ENCODE assay signal across 20 cellular contexts in genomic region chr18:79771446-79772107, GRCh38. TPM values are rescaled to one million over a fixed set of nuclear protein-coding genes. Genes with fewer than 3 reads are reported as not detected.
DNase-seq lines count a peak whose midpoint lies in the region; ATAC-seq and TF ChIP-seq lines count a peak whose summit lies in the region.
"Had no signal": no experiment of that assay in that cellular context is flagged by ENCODE, and none has a peak within 500 bp of the region (broad histone marks: within the 10 kb centered on the region; RNA-seq: fewer than 3 reads in every experiment).

No MANE protein-coding gene starts in this region.

- TF ChIP-seq CTCF in chondrocyte (IDR thresholded peaks at IDR 0.05): no peak

- DNase-seq in stimulated activated naive CD8-positive, alpha-beta T cell treated with anti-CD3 and anti-CD28 coated beads, Interleukin-15, amount 100 ng/mL, for 72 hours: no peak
- no peak for DNase-seq in stimulated activated naive CD8-positive, alpha-beta T cell treated with anti-CD3 and anti-CD28 coated beads, Interleukin-15, Interleukin-2, amounts not matched to agents 100 U/mL and 50 U/mL, for 24 hours
- DNase-seq in chondrocyte (ENCODE audit: low spot score) (peak; percentile 91), sciatic nerve (ENCODE audit: low spot score) (peak; percentile 26), pons (ENCODE audit: low spot score) (no peak)
- DNase-seq: DMS79, HFFc6, Kasumi-1, MG63, NCI-H1092, NCI-H146, NCI-H2029 treated with DMSO at 0.1 percent for 48 hours, NCI-H2171, NCI-H446, NCI-H526 treated with DMSO at 0.1 percent for 48 hours had no signal

- no peaks in the 10 kb centered on the region for H3K4me1 Mint-ChIP-seq in stimulated activated naive CD8-positive, alpha-beta T cell treated with anti-CD3 and anti-CD28 coated beads, Interleukin-15, amount 100 ng/mL, for 72 hours
- no peaks in the 10 kb centered on the region for H3K4me1 Mint-ChIP-seq in chondrocyte (ENCODE audit: low read depth)
- H3K4me1 Mint-ChIP-seq: CD8-positive, alpha-beta memory T cell had no signal

- H3K27ac Mint-ChIP-seq in stimulated activated naive CD8-positive, alpha-beta T cell treated with anti-CD3 and anti-CD28 coated beads, Interleukin-15, amount 100 ng/mL, for 72 hours: no peak overlapping the region
- no peak overlapping the region for H3K27ac Mint-ChIP-seq in chondrocyte (ENCODE audit: unreplicated experiment)
- H3K27ac Mint-ChIP-seq: CD8-positive, alpha-beta memory T cell; HFFc6 had no signal

- peaks cover 10 to 16% of the 10 kb centered on the region in 2 donors for H3K9me3 Mint-ChIP-seq in stimulated activated naive CD8-positive, alpha-beta T cell treated with anti-CD3 and anti-CD28 coated beads, Interleukin-15, amount 100 ng/mL, for 72 hours
- peaks cover 15% of the 10 kb centered on the region for H3K9me3 Mint-ChIP-seq in chondrocyte (ENCODE audit: low read depth)

- peaks cover 64% of the 10 kb centered on the region for H3K27me3 Mint-ChIP-seq in stimulated activated naive CD8-positive, alpha-beta T cell treated with anti-CD3 and anti-CD28 coated beads, Interleukin-15, amount 100 ng/mL, for 72 hours
- peaks cover 37% of the 10 kb centered on the region for H3K27me3 Mint-ChIP-seq in chondrocyte (ENCODE audit: low read depth)

- ATAC-seq in stimulated activated naive CD8-positive, alpha-beta T cell treated with anti-CD3 and anti-CD28 coated beads, Interleukin-15, amount 100 ng/mL, for 72 hours: peak; percentile 46
- no peak for ATAC-seq in stimulated activated naive CD8-positive, alpha-beta T cell treated with anti-CD3 and anti-CD28 coated beads, Interleukin-15, Interleukin-2, amounts not matched to agents 100 U/mL and 50 U/mL, for 24 hours
- ATAC-seq in sciatic nerve (no peak), GM21786 (IDR thresholded peaks at IDR 0.05; ENCODE audit: unreplicated experiment) (no peak), GM21381 (IDR thresholded peaks at IDR 0.05; ENCODE audit: unreplicated experiment) (no peak)
- ATAC-seq: Right ventricle myocardium inferior had no signal

- no peak overlapping the region for H3K4me3 Mint-ChIP-seq in stimulated activated naive CD8-positive, alpha-beta T cell treated with anti-CD3 and anti-CD28 coated beads, Interleukin-15, amount 100 ng/mL, for 72 hours
- H3K4me3 Mint-ChIP-seq in chondrocyte (ENCODE audit: unreplicated experiment): no peak overlapping the region
- H3K4me3 Mint-ChIP-seq: CD8-positive, alpha-beta memory T cell; HFFc6 had no signal

- intact Hi-C loops in sciatic nerve (cut with DNase I): no loop called here

- peaks cover 4% of the 10 kb centered on the region for H3K36me3 Mint-ChIP-seq in chondrocyte (ENCODE audit: low read depth)

RNA-seq across cellular contexts. Expression of gene KCNG2, which starts 26.2 kb away (rescaled TPM):
- total RNA-seq in chondrocyte: not detected in 3 replicates
- total RNA-seq in sciatic nerve: 0.22 TPM
- total RNA-seq: CD8-positive, alpha-beta memory T cell; HFFc6; Right ventricle myocardium inferior; SK-MEL-5 had no signal

Comparison
In these comparisons a context has a peak if more than half of its experiments do, and no peak if none do; other contexts are left out.
1. DNase-seq: peak in chondrocyte (single experiment) and sciatic nerve (single experiment); none in stimulated activated naive CD8-positive, alpha-beta T cell treated with anti-CD3 and anti-CD28 coated beads, Interleukin-15, amount 100 ng/mL, for 72 hours (0 of 2), stimulated activated naive CD8-positive, alpha-beta T cell treated with anti-CD3 and anti-CD28 coated beads, Interleukin-15, Interleukin-2, amounts not matched to agents 100 U/mL and 50 U/mL, for 24 hours (single experiment) and pons (single experiment).